In genomic region chr12:99271071-99271470, GRCh38 we compare ENCODE assay signal across 14 cellular contexts.
"Had no signal": no experiment of that assay in that cellular context is flagged by ENCODE, and none has a peak within 500 bp of the region (broad histone marks: within the 10 kb centered on the region; RNA-seq: fewer than 3 reads in every experiment).

No MANE protein-coding gene starts in this region.

- H3K27me3 ChIP-seq: gastroesophageal sphincter, neural progenitor cell, stomach had no signal

- H3K9ac ChIP-seq: neural progenitor cell, parathyroid adenoma had no signal

- H3K27ac ChIP-seq: gastroesophageal sphincter, neural progenitor cell, parathyroid adenoma, stomach, thoracic aorta, VCaP had no signal

- H2AFZ ChIP-seq: neural progenitor cell, parathyroid adenoma had no signal

- H3K36me3 ChIP-seq: gastroesophageal sphincter, neural progenitor cell, stomach, thoracic aorta had no signal

- H3K4me3 ChIP-seq: gastroesophageal sphincter, neural progenitor cell, stomach, thoracic aorta had no signal

- FAIRE-seq: colon, kidney had no signal

- H3K79me2 ChIP-seq: parathyroid adenoma had no signal

- H3K9me3 ChIP-seq: gastroesophageal sphincter, thoracic aorta had no signal

- DNase-seq: activated CD4-positive, alpha-beta T cell treated with anti-CD3 and anti-CD28 coated beads for 36 hours; activated CD8-positive, alpha-beta memory T cell treated with anti-CD3 and anti-CD28 coated beads, Interleukin-2, amount 50 U/mL, for 4 hours; activated CD8-positive, alpha-beta T cell treated with anti-CD3 and anti-CD28 coated beads for 36 hours; activated naive CD4-positive, alpha-beta T cell; aorta; kidney; midbrain; stomach had no signal

- H3K4me1 ChIP-seq: gastroesophageal sphincter, neural progenitor cell, parathyroid adenoma, stomach had no signal

- ATAC-seq: activated CD4-positive, alpha-beta T cell treated with anti-CD3 and anti-CD28 coated beads for 36 hours; activated CD8-positive, alpha-beta T cell treated with anti-CD3 and anti-CD28 coated beads for 36 hours; gastroesophageal sphincter had no signal

- H3K4me2 ChIP-seq: neural progenitor cell had no signal
